ENCODE assay signal across 16 cellular contexts in genomic region chr16:13672196-13672595, GRCh38.
DNase-seq lines count a peak whose midpoint lies in the region; FAIRE-seq and TF ChIP-seq lines count a peak whose summit lies in the region.
"Had no signal": no experiment of that assay in that cellular context is flagged by ENCODE, and none has a peak within 500 bp of the region (broad histone marks: within the 10 kb centered on the region; RNA-seq: fewer than 3 reads in every experiment).

No MANE protein-coding gene starts in this region.

- H3K27ac Mint-ChIP-seq in endodermal cell (no peak overlapping the region), neural progenitor cell (peak overlapping the region; percentile 9)
- H3K27ac Mint-ChIP-seq: CD4-positive, CD25-positive, alpha-beta regulatory T cell; HFFc6 had no signal

- no peak overlapping the region for H3K4me3 Mint-ChIP-seq in endodermal cell
- no peak overlapping the region for H3K4me3 Mint-ChIP-seq in neural progenitor cell
- H3K4me3 Mint-ChIP-seq: CD4-positive, CD25-positive, alpha-beta regulatory T cell; HFFc6 had no signal

- H3K9ac ChIP-seq in mammary epithelial cell (ENCODE audit: insufficient read depth, low read length) (no peak overlapping the region), endodermal cell (ENCODE audit: extremely low read depth, low read length, poor library complexity, severe bottlenecking) (no peak overlapping the region), neural progenitor cell (no peak overlapping the region)
- H3K9ac ChIP-seq: BLaER1 treated with 17β-estradiol and CSF1 and Interleukin-3, amounts not matched to agents 10 nM and 100 nM had no signal

- FAIRE-seq in urothelium cell line (lab: Jason Lieb, UNC), result peak; percentile 17
- FAIRE-seq: H1 had no signal

- H3K4me1 ChIP-seq in mammary epithelial cell (ENCODE audit: insufficient read depth, low read length) (no peaks in the 10 kb centered on the region), breast epithelium (no peaks in the 10 kb centered on the region), endodermal cell (ENCODE audit: control insufficient read depth, insufficient read depth, low read length) (peaks cover 7% of the 10 kb centered on the region), neural progenitor cell (peaks cover 11% of the 10 kb centered on the region), tibial artery (no peaks in the 10 kb centered on the region)
- H3K4me1 ChIP-seq: BLaER1 treated with 17β-estradiol and CSF1 and Interleukin-3, amounts not matched to agents 10 nM and 100 nM had no signal

- intact Hi-C loops in mammary epithelial cell (cut with micrococcal nuclease) (no loop called here), breast epithelium (cut with DNase I; ENCODE audit: low total_unique reads) (no loop called here), tibial artery (cut with DNase I; ENCODE audit: low total_unique reads) (no loop called here)

- CTCF ChIA-PET in mammary epithelial cell (lab: Charles Lee; ENCODE audit: low non-redundant PET), result no interaction called here

- no TSS peak for BruUV-seq in mammary epithelial cell (replicated peaks; lab: Mats Ljungman, UMichigan)

- peaks cover 8% of the 10 kb centered on the region for H3F3A ChIP-seq in neural progenitor cell (ENCODE audit: low read depth)

- TF ChIP-seq CTCF in mammary epithelial cell (conservative IDR thresholded peaks at IDR 0.05 in 1 of 2, IDR thresholded peaks at IDR 0.05 in 1 of 2; ENCODE audit: extremely low read depth in 1 of 2, insufficient read depth in 1 of 2, low read depth in 1 of 2, low read length in 2 of 2), result no peak
- no peak for TF ChIP-seq CTCF in breast epithelium (IDR thresholded peaks at IDR 0.05)
- no peak for TF ChIP-seq CTCF in endodermal cell (conservative IDR thresholded peaks at IDR 0.05)
- TF ChIP-seq CTCF in neural progenitor cell (IDR thresholded peaks at IDR 0.05), result no peak
- no peak for TF ChIP-seq CTCF in tibial artery (IDR thresholded peaks at IDR 0.05)

- H3K27me3 ChIP-seq in mammary epithelial cell (ENCODE audit: insufficient read depth, low read length) (no peaks in the 10 kb centered on the region), breast epithelium (no peaks in the 10 kb centered on the region), endodermal cell (ENCODE audit: control insufficient read depth, insufficient read depth, low read length, poor library complexity, severe bottlenecking) (no peaks in the 10 kb centered on the region), neural progenitor cell (no peaks in the 10 kb centered on the region), tibial artery (no peaks in the 10 kb centered on the region)
- H3K27me3 ChIP-seq: BLaER1 treated with 17β-estradiol and CSF1 and Interleukin-3, amounts not matched to agents 10 nM and 100 nM had no signal

- DNase-seq in mammary epithelial cell (peak; percentile 4), breast epithelium (ENCODE audit: low spot score in 2 of 2) (no peak), endodermal cell (no peak), neural progenitor cell (ENCODE audit: low spot score) (peak; percentile 54), urothelium cell line (ENCODE audit: low spot score) (peak; percentile 39), caudate nucleus (lab: John Stamatoyannopoulos, UW) (no peak), tibial artery (no peak), hypothalamus (lab: John Stamatoyannopoulos, UW) (no peak)
- DNase-seq: 8988T; CD4-positive, CD25-positive, alpha-beta regulatory T cell; DMS53; HCEC 1CT; HFFc6 had no signal

- no peak overlapping the region for H2AFZ ChIP-seq in mammary epithelial cell (ENCODE audit: low read depth, low read length)
- no peak overlapping the region for H2AFZ ChIP-seq in neural progenitor cell (replicated peaks)

- H3K4me1 Mint-ChIP-seq in endodermal cell (peaks cover 11% of the 10 kb centered on the region), neural progenitor cell (peaks cover 13% of the 10 kb centered on the region)
- H3K4me1 Mint-ChIP-seq: CD4-positive, CD25-positive, alpha-beta regulatory T cell had no signal

- in situ Hi-C loops in mammary epithelial cell (cut with MboI; ENCODE audit: low sequenced_read_pairs in 2 of 2), result no loop called here

- H3K27me3 Mint-ChIP-seq in endodermal cell (ENCODE audit: insufficient read depth) (peaks cover 2% of the 10 kb centered on the region), neural progenitor cell (ENCODE audit: insufficient read depth, low read depth) (no peaks in the 10 kb centered on the region)
- H3K27me3 Mint-ChIP-seq: CD4-positive, CD25-positive, alpha-beta regulatory T cell had no signal

- no peaks in the 10 kb centered on the region for H3K9me3 Mint-ChIP-seq in endodermal cell
- H3K9me3 Mint-ChIP-seq in neural progenitor cell, result peaks cover 5% of the 10 kb centered on the region

- dilution Hi-C loops in mammary epithelial cell (cut with HindIII; ENCODE audit: low sequenced_read_pairs), result no loop called here

- no peak overlapping the region for H3K27ac ChIP-seq in mammary epithelial cell (ENCODE audit: insufficient read depth, low read depth, low read length)
- no peak overlapping the region for H3K27ac ChIP-seq in breast epithelium
- peak overlapping the region; percentile 91 for H3K27ac ChIP-seq in endodermal cell (ENCODE audit: low read depth, low read length)
- peak overlapping the region; percentile 56 for H3K27ac ChIP-seq in neural progenitor cell
- no peak overlapping the region for H3K27ac ChIP-seq in caudate nucleus (ENCODE audit: low read depth, low read length)
- H3K27ac ChIP-seq in tibial artery, result no peak overlapping the region
- H3K27ac ChIP-seq: BLaER1 treated with 17β-estradiol and CSF1 and Interleukin-3, amounts not matched to agents 10 nM and 100 nM; HL-60 had no signal

- no peaks in the 10 kb centered on the region for H3K36me3 ChIP-seq in mammary epithelial cell (ENCODE audit: insufficient read depth, low read length)
- H3K36me3 ChIP-seq in breast epithelium, result no peaks in the 10 kb centered on the region
- H3K36me3 ChIP-seq in endodermal cell (ENCODE audit: control insufficient read depth, insufficient read depth, low read length), result no peaks in the 10 kb centered on the region
- no peaks in the 10 kb centered on the region for H3K36me3 ChIP-seq in neural progenitor cell
- no peaks in the 10 kb centered on the region for H3K36me3 ChIP-seq in tibial artery
- H3K36me3 ChIP-seq: BLaER1 treated with 17β-estradiol and CSF1 and Interleukin-3, amounts not matched to agents 10 nM and 100 nM had no signal

- H3K4me3 ChIP-seq in mammary epithelial cell (replicated peaks in 1 of 3; ENCODE audit: insufficient read depth in 1 of 3, low read depth in 2 of 3, low read length in 3 of 3) (no peak overlapping the region), breast epithelium (no peak overlapping the region), endodermal cell (ENCODE audit: low read length) (peak overlapping the region; percentile 53), neural progenitor cell (no peak overlapping the region), tibial artery (no peak overlapping the region)
- H3K4me3 ChIP-seq: BLaER1 treated with 17β-estradiol and CSF1 and Interleukin-3, amounts not matched to agents 10 nM and 100 nM had no signal

- 31% methylated on average over 3 of the region's 3 CpGs for WGBS in mammary epithelial cell (ENCODE audit: low coverage, missing lambda C conversion rate)
- 80% methylated on average over 3 of the region's 3 CpGs; no CpG with 5 or more reads in 1 of the 2 experiments for WGBS in endodermal cell (ENCODE audit: insufficient coverage in 1 of 2, insufficient read length in 1 of 2), 2 experiments

- H4K20me1 ChIP-seq in mammary epithelial cell (ENCODE audit: insufficient read depth, low read length) (no peaks in the 10 kb centered on the region), neural progenitor cell (ENCODE audit: low read depth) (no peaks in the 10 kb centered on the region)
- H4K20me1 ChIP-seq: BLaER1 treated with 17β-estradiol and CSF1 and Interleukin-3, amounts not matched to agents 10 nM and 100 nM had no signal

- H3K9me3 ChIP-seq in mammary epithelial cell (replicated peaks; ENCODE audit: insufficient read depth, low read length) (peaks cover 7% of the 10 kb centered on the region), breast epithelium (peaks cover 0 to 9% of the 10 kb centered on the region in 2 donors), endodermal cell (ENCODE audit: control insufficient read depth, low read length) (peaks cover 10% of the 10 kb centered on the region), neural progenitor cell (ENCODE audit: low read depth) (no peaks in the 10 kb centered on the region), tibial artery (peaks cover 0 to 6% (median 0%) of the 10 kb centered on the region in 3 donors)

- H3K36me3 Mint-ChIP-seq in endodermal cell (ENCODE audit: low read depth) (no peaks in the 10 kb centered on the region), neural progenitor cell (no peaks in the 10 kb centered on the region)
- H3K36me3 Mint-ChIP-seq: CD4-positive, CD25-positive, alpha-beta regulatory T cell had no signal

- H3K4me2 ChIP-seq in mammary epithelial cell (ENCODE audit: insufficient read depth, low read depth, low read length) (no peak overlapping the region), neural progenitor cell (peak overlapping the region; percentile 7)
- H3K4me2 ChIP-seq: BLaER1 treated with 17β-estradiol and CSF1 and Interleukin-3, amounts not matched to agents 10 nM and 100 nM had no signal

- H3K79me2 ChIP-seq in mammary epithelial cell (ENCODE audit: insufficient read depth, low read length), result no peaks in the 10 kb centered on the region
- H3K79me2 ChIP-seq in neural progenitor cell (ENCODE audit: low read depth), result no peaks in the 10 kb centered on the region

- TF ChIP-seq POLR2A in breast epithelium (IDR thresholded peaks at IDR 0.05), result no peak

Comparison
In these comparisons a context has a peak if more than half of its experiments do, and no peak if none do; other contexts are left out.
1. DNase-seq: peak in mammary epithelial cell (single experiment), neural progenitor cell (single experiment) and urothelium cell line (single experiment); none in breast epithelium (0 of 2), endodermal cell (single experiment), caudate nucleus (0 of 61), tibial artery (0 of 2) and hypothalamus (0 of 51).
2. H3K27ac ChIP-seq: peak in endodermal cell (single experiment) and neural progenitor cell (single experiment); none in mammary epithelial cell (single experiment), breast epithelium (0 of 2), caudate nucleus (single experiment) and tibial artery (0 of 2).